Comparison of ENCODE assay signal across 1 cellular context in genomic region chr17:66420961-66421371, GRCh38.
A peak's percentile ranks its signal among the peaks of the same experiment; 100 is the strongest.
TF ChIP-seq lines count a peak whose summit lies in the region.

No MANE protein-coding gene starts in this region.

TF ChIP-seq in GM12878, 131 proteins besides CTCF, POLR2A, EP300 and RAD21 (continued from another document):
- TF ChIP-seq, protein P1, sequence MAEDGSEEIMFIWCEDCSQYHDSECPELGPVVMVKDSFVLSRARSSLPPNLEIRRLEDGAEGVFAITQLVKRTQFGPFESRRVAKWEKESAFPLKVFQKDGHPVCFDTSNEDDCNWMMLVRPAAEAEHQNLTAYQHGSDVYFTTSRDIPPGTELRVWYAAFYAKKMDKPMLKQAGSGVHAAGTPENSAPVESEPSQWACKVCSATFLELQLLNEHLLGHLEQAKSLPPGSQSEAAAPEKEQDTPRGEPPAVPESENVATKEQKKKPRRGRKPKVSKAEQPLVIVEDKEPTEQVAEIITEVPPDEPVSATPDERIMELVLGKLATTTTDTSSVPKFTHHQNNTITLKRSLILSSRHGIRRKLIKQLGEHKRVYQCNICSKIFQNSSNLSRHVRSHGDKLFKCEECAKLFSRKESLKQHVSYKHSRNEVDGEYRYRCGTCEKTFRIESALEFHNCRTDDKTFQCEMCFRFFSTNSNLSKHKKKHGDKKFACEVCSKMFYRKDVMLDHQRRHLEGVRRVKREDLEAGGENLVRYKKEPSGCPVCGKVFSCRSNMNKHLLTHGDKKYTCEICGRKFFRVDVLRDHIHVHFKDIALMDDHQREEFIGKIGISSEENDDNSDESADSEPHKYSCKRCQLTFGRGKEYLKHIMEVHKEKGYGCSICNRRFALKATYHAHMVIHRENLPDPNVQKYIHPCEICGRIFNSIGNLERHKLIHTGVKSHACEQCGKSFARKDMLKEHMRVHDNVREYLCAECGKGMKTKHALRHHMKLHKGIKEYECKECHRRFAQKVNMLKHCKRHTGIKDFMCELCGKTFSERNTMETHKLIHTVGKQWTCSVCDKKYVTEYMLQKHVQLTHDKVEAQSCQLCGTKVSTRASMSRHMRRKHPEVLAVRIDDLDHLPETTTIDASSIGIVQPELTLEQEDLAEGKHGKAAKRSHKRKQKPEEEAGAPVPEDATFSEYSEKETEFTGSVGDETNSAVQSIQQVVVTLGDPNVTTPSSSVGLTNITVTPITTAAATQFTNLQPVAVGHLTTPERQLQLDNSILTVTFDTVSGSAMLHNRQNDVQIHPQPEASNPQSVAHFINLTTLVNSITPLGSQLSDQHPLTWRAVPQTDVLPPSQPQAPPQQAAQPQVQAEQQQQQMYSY (CRISPR knock-in tag; IDR thresholded peaks at IDR 0.05) = no peak
- peak; percentile 46; the same call in 1 of the 2 replicates for TF ChIP-seq RELB (IDR thresholded peaks at IDR 0.05; ENCODE audit: low read depth)
